Comparison of ENCODE assay signal across 1 cellular context in the genomic region with DNA sequence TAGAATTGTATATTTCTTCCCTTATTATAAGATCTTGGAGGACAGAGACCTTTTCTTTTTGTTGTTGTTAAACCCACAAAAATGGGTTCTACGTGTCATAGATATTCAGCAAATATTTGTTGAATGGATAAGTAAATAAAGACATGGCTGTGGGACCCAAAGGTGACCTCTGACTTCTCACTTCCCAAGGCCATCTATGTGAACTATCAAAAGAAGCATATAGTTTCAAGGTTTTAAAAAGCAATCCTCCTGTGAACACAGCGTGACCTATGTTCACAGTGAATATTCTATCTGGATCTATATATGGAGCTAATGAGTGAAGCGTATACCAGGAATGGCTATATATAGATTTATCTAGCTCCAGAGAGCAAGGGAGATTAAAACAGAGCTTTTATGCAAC.
A peak's percentile ranks its signal among the peaks of the same experiment; 100 is the strongest.
TF ChIP-seq lines count a peak whose summit lies in the region.

No MANE protein-coding gene starts in this region.

TF ChIP-seq in HepG2, 621 proteins besides CTCF, POLR2A, EP300 and RAD21 (continued from another document and continues in another):
- TF ChIP-seq, protein P1, sequence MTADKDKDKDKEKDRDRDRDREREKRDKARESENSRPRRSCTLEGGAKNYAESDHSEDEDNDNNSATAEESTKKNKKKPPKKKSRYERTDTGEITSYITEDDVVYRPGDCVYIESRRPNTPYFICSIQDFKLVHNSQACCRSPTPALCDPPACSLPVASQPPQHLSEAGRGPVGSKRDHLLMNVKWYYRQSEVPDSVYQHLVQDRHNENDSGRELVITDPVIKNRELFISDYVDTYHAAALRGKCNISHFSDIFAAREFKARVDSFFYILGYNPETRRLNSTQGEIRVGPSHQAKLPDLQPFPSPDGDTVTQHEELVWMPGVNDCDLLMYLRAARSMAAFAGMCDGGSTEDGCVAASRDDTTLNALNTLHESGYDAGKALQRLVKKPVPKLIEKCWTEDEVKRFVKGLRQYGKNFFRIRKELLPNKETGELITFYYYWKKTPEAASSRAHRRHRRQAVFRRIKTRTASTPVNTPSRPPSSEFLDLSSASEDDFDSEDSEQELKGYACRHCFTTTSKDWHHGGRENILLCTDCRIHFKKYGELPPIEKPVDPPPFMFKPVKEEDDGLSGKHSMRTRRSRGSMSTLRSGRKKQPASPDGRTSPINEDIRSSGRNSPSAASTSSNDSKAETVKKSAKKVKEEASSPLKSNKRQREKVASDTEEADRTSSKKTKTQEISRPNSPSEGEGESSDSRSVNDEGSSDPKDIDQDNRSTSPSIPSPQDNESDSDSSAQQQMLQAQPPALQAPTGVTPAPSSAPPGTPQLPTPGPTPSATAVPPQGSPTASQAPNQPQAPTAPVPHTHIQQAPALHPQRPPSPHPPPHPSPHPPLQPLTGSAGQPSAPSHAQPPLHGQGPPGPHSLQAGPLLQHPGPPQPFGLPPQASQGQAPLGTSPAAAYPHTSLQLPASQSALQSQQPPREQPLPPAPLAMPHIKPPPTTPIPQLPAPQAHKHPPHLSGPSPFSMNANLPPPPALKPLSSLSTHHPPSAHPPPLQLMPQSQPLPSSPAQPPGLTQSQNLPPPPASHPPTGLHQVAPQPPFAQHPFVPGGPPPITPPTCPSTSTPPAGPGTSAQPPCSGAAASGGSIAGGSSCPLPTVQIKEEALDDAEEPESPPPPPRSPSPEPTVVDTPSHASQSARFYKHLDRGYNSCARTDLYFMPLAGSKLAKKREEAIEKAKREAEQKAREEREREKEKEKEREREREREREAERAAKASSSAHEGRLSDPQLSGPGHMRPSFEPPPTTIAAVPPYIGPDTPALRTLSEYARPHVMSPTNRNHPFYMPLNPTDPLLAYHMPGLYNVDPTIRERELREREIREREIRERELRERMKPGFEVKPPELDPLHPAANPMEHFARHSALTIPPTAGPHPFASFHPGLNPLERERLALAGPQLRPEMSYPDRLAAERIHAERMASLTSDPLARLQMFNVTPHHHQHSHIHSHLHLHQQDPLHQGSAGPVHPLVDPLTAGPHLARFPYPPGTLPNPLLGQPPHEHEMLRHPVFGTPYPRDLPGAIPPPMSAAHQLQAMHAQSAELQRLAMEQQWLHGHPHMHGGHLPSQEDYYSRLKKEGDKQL (CRISPR knock-in tag; IDR thresholded peaks at IDR 0.05; ENCODE audit: low read depth) = peak; percentile 93
- TF ChIP-seq POLR2G (IDR thresholded peaks at IDR 0.05; ENCODE audit: low read depth, low read length) = no peak
- TF ChIP-seq BCL6 (CRISPR knock-in tag; IDR thresholded peaks at IDR 0.05) = peak; percentile 88
- TF ChIP-seq, protein P2, sequence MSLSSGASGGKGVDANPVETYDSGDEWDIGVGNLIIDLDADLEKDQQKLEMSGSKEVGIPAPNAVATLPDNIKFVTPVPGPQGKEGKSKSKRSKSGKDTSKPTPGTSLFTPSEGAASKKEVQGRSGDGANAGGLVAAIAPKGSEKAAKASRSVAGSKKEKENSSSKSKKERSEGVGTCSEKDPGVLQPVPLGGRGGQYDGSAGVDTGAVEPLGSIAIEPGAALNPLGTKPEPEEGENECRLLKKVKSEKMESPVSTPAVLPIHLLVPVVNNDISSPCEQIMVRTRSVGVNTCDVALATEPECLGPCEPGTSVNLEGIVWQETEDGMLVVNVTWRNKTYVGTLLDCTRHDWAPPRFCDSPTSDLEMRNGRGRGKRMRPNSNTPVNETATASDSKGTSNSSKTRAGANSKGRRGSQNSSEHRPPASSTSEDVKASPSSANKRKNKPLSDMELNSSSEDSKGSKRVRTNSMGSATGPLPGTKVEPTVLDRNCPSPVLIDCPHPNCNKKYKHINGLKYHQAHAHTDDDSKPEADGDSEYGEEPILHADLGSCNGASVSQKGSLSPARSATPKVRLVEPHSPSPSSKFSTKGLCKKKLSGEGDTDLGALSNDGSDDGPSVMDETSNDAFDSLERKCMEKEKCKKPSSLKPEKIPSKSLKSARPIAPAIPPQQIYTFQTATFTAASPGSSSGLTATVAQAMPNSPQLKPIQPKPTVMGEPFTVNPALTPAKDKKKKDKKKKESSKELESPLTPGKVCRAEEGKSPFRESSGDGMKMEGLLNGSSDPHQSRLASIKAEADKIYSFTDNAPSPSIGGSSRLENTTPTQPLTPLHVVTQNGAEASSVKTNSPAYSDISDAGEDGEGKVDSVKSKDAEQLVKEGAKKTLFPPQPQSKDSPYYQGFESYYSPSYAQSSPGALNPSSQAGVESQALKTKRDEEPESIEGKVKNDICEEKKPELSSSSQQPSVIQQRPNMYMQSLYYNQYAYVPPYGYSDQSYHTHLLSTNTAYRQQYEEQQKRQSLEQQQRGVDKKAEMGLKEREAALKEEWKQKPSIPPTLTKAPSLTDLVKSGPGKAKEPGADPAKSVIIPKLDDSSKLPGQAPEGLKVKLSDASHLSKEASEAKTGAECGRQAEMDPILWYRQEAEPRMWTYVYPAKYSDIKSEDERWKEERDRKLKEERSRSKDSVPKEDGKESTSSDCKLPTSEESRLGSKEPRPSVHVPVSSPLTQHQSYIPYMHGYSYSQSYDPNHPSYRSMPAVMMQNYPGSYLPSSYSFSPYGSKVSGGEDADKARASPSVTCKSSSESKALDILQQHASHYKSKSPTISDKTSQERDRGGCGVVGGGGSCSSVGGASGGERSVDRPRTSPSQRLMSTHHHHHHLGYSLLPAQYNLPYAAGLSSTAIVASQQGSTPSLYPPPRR (CRISPR knock-in tag; IDR thresholded peaks at IDR 0.05; ENCODE audit: borderline replicate concordance) = peak; percentile 97
- TF ChIP-seq, protein P3, sequence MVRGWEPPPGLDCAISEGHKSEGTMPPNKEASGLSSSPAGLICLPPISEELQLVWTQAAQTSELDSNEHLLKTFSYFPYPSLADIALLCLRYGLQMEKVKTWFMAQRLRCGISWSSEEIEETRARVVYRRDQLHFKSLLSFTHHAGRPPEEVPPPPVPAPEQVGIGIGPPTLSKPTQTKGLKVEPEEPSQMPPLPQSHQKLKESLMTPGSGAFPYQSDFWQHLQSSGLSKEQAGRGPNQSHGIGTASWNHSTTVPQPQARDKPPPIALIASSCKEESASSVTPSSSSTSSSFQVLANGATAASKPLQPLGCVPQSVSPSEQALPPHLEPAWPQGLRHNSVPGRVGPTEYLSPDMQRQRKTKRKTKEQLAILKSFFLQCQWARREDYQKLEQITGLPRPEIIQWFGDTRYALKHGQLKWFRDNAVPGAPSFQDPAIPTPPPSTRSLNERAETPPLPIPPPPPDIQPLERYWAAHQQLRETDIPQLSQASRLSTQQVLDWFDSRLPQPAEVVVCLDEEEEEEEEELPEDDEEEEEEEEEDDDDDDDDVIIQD (CRISPR knock-in tag; IDR thresholded peaks at IDR 0.05; ENCODE audit: low read depth) = no peak
- TF ChIP-seq REXO4 (CRISPR knock-in tag; IDR thresholded peaks at IDR 0.05; ENCODE audit: borderline replicate concordance) = no peak
- peak; percentile 93 for TF ChIP-seq TCF7 (IDR thresholded peaks at IDR 0.05; ENCODE audit: low read depth)
- no peak for TF ChIP-seq FOXK2 (IDR thresholded peaks at IDR 0.05)
- TF ChIP-seq ZNF891 (CRISPR knock-in tag; IDR thresholded peaks at IDR 0.05) = no peak
- no peak for TF ChIP-seq SP2 (CRISPR knock-in tag; IDR thresholded peaks at IDR 0.05)
- TF ChIP-seq ARNTL (CRISPR knock-in tag; IDR thresholded peaks at IDR 0.05) = no peak
- TF ChIP-seq, protein P4, sequence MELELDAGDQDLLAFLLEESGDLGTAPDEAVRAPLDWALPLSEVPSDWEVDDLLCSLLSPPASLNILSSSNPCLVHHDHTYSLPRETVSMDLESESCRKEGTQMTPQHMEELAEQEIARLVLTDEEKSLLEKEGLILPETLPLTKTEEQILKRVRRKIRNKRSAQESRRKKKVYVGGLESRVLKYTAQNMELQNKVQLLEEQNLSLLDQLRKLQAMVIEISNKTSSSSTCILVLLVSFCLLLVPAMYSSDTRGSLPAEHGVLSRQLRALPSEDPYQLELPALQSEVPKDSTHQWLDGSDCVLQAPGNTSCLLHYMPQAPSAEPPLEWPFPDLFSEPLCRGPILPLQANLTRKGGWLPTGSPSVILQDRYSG (CRISPR knock-in tag; IDR thresholded peaks at IDR 0.05) = no peak
- no peak for TF ChIP-seq ZNF367 (CRISPR knock-in tag; IDR thresholded peaks at IDR 0.05; ENCODE audit: borderline replicate concordance)
- TF ChIP-seq, protein P5, sequence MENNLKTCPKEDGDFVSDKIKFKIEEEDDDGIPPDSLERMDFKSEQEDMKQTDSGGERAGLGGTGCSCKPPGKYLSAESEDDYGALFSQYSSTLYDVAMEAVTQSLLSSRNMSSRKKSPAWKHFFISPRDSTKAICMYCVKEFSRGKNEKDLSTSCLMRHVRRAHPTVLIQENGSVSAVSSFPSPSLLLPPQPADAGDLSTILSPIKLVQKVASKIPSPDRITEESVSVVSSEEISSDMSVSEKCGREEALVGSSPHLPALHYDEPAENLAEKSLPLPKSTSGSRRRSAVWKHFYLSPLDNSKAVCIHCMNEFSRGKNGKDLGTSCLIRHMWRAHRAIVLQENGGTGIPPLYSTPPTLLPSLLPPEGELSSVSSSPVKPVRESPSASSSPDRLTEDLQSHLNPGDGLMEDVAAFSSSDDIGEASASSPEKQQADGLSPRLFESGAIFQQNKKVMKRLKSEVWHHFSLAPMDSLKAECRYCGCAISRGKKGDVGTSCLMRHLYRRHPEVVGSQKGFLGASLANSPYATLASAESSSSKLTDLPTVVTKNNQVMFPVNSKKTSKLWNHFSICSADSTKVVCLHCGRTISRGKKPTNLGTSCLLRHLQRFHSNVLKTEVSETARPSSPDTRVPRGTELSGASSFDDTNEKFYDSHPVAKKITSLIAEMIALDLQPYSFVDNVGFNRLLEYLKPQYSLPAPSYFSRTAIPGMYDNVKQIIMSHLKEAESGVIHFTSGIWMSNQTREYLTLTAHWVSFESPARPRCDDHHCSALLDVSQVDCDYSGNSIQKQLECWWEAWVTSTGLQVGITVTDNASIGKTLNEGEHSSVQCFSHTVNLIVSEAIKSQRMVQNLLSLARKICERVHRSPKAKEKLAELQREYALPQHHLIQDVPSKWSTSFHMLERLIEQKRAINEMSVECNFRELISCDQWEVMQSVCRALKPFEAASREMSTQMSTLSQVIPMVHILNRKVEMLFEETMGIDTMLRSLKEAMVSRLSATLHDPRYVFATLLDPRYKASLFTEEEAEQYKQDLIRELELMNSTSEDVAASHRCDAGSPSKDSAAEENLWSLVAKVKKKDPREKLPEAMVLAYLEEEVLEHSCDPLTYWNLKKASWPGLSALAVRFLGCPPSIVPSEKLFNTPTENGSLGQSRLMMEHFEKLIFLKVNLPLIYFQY (CRISPR knock-in tag; IDR thresholded peaks at IDR 0.05; ENCODE audit: borderline replicate concordance) = no peak
- no peak for TF ChIP-seq ZNF777 (CRISPR knock-in tag; IDR thresholded peaks at IDR 0.05)
- TF ChIP-seq MAFG (CRISPR knock-in tag; IDR thresholded peaks at IDR 0.05) = no peak
- no peak for TF ChIP-seq XRCC5 (optimal IDR thresholded peaks at IDR 0.05; ENCODE audit: low read length)
- TF ChIP-seq FOXA1 (IDR thresholded peaks at IDR 0.05) = 0 out of 2 replicates have a peak, but pooled peaks have one; percentile 12
- peak; percentile 79 for TF ChIP-seq FOXA1 (CRISPR knock-in tag; IDR thresholded peaks at IDR 0.05)
- TF ChIP-seq, protein P6, sequence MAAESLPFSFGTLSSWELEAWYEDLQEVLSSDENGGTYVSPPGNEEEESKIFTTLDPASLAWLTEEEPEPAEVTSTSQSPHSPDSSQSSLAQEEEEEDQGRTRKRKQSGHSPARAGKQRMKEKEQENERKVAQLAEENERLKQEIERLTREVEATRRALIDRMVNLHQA (CRISPR knock-in tag; IDR thresholded peaks at IDR 0.05) = no peak
- TF ChIP-seq REPIN1 (CRISPR knock-in tag; IDR thresholded peaks at IDR 0.05; ENCODE audit: borderline replicate concordance, low read depth) = no peak
- TF ChIP-seq NCOR1 (IDR thresholded peaks at IDR 0.05; ENCODE audit: borderline replicate concordance, low read length) = no peak
- TF ChIP-seq ZNF780A (CRISPR knock-in tag; IDR thresholded peaks at IDR 0.05) = no peak
- no peak for TF ChIP-seq ZNF20 (CRISPR knock-in tag; IDR thresholded peaks at IDR 0.05)
- TF ChIP-seq MEIS1 (CRISPR knock-in tag; IDR thresholded peaks at IDR 0.05; ENCODE audit: borderline replicate concordance) = no peak
- no peak for TF ChIP-seq ZNF446 (CRISPR knock-in tag; IDR thresholded peaks at IDR 0.05)
- no peak for TF ChIP-seq FIP1L1 (IDR thresholded peaks at IDR 0.05; ENCODE audit: borderline replicate concordance, insufficient read depth, low read depth, low read length)
- no peak for TF ChIP-seq ZFX (CRISPR knock-in tag; IDR thresholded peaks at IDR 0.05; ENCODE audit: low read depth)
- TF ChIP-seq NR2F6 (IDR thresholded peaks at IDR 0.05) = peak; percentile 97
- peak; percentile 89 for TF ChIP-seq NR2F6 (CRISPR knock-in tag; IDR thresholded peaks at IDR 0.05)
- TF ChIP-seq ZNF572 (CRISPR knock-in tag; IDR thresholded peaks at IDR 0.05) = no peak
- TF ChIP-seq U2AF1 (optimal IDR thresholded peaks at IDR 0.05; ENCODE audit: low read depth, low read length) = no peak
- TF ChIP-seq KDM1A (CRISPR knock-in tag; IDR thresholded peaks at IDR 0.05) = no peak
- TF ChIP-seq, protein P7, sequence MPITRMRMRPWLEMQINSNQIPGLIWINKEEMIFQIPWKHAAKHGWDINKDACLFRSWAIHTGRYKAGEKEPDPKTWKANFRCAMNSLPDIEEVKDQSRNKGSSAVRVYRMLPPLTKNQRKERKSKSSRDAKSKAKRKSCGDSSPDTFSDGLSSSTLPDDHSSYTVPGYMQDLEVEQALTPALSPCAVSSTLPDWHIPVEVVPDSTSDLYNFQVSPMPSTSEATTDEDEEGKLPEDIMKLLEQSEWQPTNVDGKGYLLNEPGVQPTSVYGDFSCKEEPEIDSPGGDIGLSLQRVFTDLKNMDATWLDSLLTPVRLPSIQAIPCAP (CRISPR knock-in tag; IDR thresholded peaks at IDR 0.05; ENCODE audit: low read depth) = no peak
- peak; percentile 93 for TF ChIP-seq TBX2 (CRISPR knock-in tag; IDR thresholded peaks at IDR 0.05; ENCODE audit: borderline replicate concordance)
- TF ChIP-seq KDM2A (CRISPR knock-in tag; IDR thresholded peaks at IDR 0.05; ENCODE audit: borderline replicate concordance, low read depth) = no peak
- peak; percentile 100 for TF ChIP-seq RARA (CRISPR knock-in tag; IDR thresholded peaks at IDR 0.05)
- TF ChIP-seq ZNF207 (IDR thresholded peaks at IDR 0.05; ENCODE audit: borderline replicate concordance) = no peak
- TF ChIP-seq CCAR2 (optimal IDR thresholded peaks at IDR 0.05; ENCODE audit: low read depth, low read length) = no peak
